In the genomic region with DNA sequence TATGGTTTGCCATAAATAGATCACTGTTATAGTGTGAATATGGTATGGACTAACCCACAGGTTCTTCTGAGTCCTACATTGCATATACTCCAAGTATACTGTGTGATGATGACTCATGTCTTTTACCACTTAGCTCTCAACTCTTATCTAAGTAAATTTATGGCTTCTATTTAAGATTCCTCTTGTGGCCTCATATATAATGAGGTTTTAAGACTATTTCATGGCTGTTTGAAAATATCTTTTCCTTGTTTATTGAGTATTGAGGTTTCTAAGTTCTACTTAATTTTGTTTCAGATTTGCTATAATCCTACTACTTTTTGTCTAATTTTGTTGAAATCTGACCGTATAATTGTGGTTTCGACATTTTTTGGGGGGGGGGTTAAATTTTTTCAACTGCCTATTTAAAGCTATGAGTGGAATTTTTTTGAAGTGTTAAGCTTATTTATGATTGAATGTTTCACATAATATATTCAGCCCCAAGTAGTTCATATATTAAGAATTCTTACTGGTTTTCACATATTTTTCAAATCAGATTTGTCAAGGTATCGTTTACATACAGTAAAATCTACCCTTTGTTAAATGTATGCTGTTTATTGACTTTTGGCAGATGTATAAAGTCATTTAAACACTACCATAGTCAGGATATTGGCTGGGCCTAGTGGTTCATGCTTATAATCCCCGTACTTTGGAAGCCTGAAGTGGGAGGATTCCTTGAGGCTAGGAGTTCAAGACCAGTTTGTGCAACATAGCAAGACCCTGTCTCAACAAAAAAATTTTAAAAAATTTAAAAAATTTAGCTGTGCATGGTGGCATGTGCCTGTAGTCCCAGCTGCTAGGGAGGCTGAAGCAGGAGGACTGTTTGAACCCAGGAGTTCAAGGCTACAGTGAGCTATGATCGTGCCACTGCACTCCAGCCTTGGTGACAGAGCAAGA, we compare ENCODE assay signal across 13 cellular contexts. TPM values are rescaled to one million over a fixed set of nuclear protein-coding genes. Genes with fewer than 3 reads are reported as not detected.
DNase-seq lines count a peak whose midpoint lies in the region; ATAC-seq, FAIRE-seq and TF ChIP-seq lines count a peak whose summit lies in the region.
"Had no signal": no experiment of that assay in that cellular context is flagged by ENCODE, and none has a peak within 500 bp of the region (broad histone marks: within the 10 kb centered on the region; RNA-seq: fewer than 3 reads in every experiment).

No MANE protein-coding gene starts in this region.

- H3K9me3 ChIP-seq in A549 (no peaks in the 10 kb centered on the region), H9 (ENCODE audit: control insufficient read depth, low read depth, low read length) (no peaks in the 10 kb centered on the region), SJCRH30 (replicated peaks) (no peaks in the 10 kb centered on the region)
- H3K9me3 ChIP-seq: body of pancreas, heart right ventricle had no signal

- intact Hi-C loops in CD14-positive monocyte (cut with micrococcal nuclease) = no loop called here

- H2AK5ac ChIP-seq in H9 (ENCODE audit: insufficient read length, low read length) = no peak overlapping the region

- no peak overlapping the region for H2BK120ac ChIP-seq in H9 (ENCODE audit: low read depth, low read length, poor library complexity, severe bottlenecking)

- no peak overlapping the region for H2BK20ac ChIP-seq in H9 (ENCODE audit: low read depth, low read length, poor library complexity, severe bottlenecking)

- H3K23me2 ChIP-seq in H9 (ENCODE audit: insufficient read length, low read depth, low read length, poor library complexity, severe bottlenecking) = no peaks in the 10 kb centered on the region

- H3K18ac ChIP-seq in H9 (ENCODE audit: insufficient read length, low read depth, low read length) = no peak overlapping the region

- no peaks in the 10 kb centered on the region for H3K27me3 ChIP-seq in H9 (ENCODE audit: insufficient read depth, low read length)
- no peaks in the 10 kb centered on the region for H3K27me3 ChIP-seq in SJCRH30
- H3K27me3 ChIP-seq: body of pancreas, heart right ventricle had no signal

- no peak overlapping the region for H3K4me3 Mint-ChIP-seq in H9
- no peak overlapping the region for H3K4me3 Mint-ChIP-seq in CD14-positive monocyte
- H3K4me3 Mint-ChIP-seq: CD4-positive, alpha-beta T cell; neural crest cell had no signal

- DNase-seq in A549 (ENCODE audit: low read depth in 1 of 2, low spot score in 1 of 2) (peak in 1 of 2 experiments; percentile 29), H9 (no peak), SJCRH30 (peak in 1 of 2 experiments; percentile 47), fibroblast of villous mesenchyme (ENCODE audit: low read depth) (peak; percentile 92), CD14-positive monocyte (ENCODE audit: low spot score) (no peak), AG20443 (ENCODE audit: low spot score) (no peak), 8988T (no peak)
- DNase-seq: body of pancreas; CD4-positive, alpha-beta T cell; heart right ventricle; NCI-H526 treated with DMSO at 0.1 percent for 48 hours had no signal

- H3K4me2 ChIP-seq in A549 (peak overlapping the region; percentile 11; the same call in 2 of the 3 replicates), H9 (ENCODE audit: insufficient read depth, insufficient read length, low read length) (no peak overlapping the region)

- H3K4me3 ChIP-seq in A549 (no peak overlapping the region), SJCRH30 (no peak overlapping the region), fibroblast of villous mesenchyme (ENCODE audit: low read depth, low read length) (no peak overlapping the region)
- H3K4me3 ChIP-seq: body of pancreas, heart right ventricle had no signal

- peak; percentile 47 to 70; a peak in 4 of 6 replicates for ATAC-seq in A549
- ATAC-seq in HG02885 (IDR thresholded peaks at IDR 0.05; ENCODE audit: poor library complexity, unreplicated experiment) = no peak
- ATAC-seq: body of pancreas, heart right ventricle had no signal

- no peak overlapping the region for H4K91ac ChIP-seq in H9 (ENCODE audit: insufficient read length, low read depth, low read length)

- peaks cover 43% of the 10 kb centered on the region; the same call in 1 of the 2 replicates for H3K79me2 ChIP-seq in H9 (ENCODE audit: insufficient read depth, low read length)

- peaks cover 5% of the 10 kb centered on the region for H3K79me1 ChIP-seq in H9 (ENCODE audit: insufficient read depth, low read depth, low read length, poor library complexity, severe bottlenecking)

- H3K27ac ChIP-seq in A549 = no peak overlapping the region
- H3K27ac ChIP-seq in H9 (ENCODE audit: insufficient read length, low read depth, low read length) = no peak overlapping the region
- H3K27ac ChIP-seq in SJCRH30 = peak overlapping the region; percentile 21; the same call in 1 of the 2 replicates

- TF ChIP-seq RAD21 in A549 (conservative IDR thresholded peaks at IDR 0.05 in 1 of 2, IDR thresholded peaks at IDR 0.05 in 1 of 2) = no peak

- POLR2A ChIA-PET in A549 (lab: Yijun Ruan, JAX) = interaction anchor here (1.1 kb wide), 1 partner anchor 11 kb away, joined by 3 read pairs; no protein-coding TSS in a partner anchor

- H3K36me3 Mint-ChIP-seq in H9 (ENCODE audit: insufficient read depth in 1 of 3, low read depth in 3 of 3) (peaks cover 7 to 18% (median 7%) of the 10 kb centered on the region in 3 experiments; a peak in 6 of 7 replicates), CD14-positive monocyte (peaks cover 10 to 15% of the 10 kb centered on the region in 2 donors)

- H4K8ac ChIP-seq in H9 (replicated peaks; ENCODE audit: insufficient read length, low read depth, low read length) = no peak overlapping the region

- H3K9me3 Mint-ChIP-seq in H9 (no peaks in the 10 kb centered on the region), CD14-positive monocyte (no peaks in the 10 kb centered on the region)
- H3K9me3 Mint-ChIP-seq: CD4-positive, alpha-beta T cell; neural crest cell had no signal

- no peak for TF ChIP-seq EP300 in A549 (IDR thresholded peaks at IDR 0.05)

- H3K27me3 Mint-ChIP-seq in H9 (ENCODE audit: low read depth) (no peaks in the 10 kb centered on the region), CD14-positive monocyte (ENCODE audit: low read depth in 3 of 3) (no peaks in the 10 kb centered on the region)
- H3K27me3 Mint-ChIP-seq: CD4-positive, alpha-beta T cell had no signal

- no peak overlapping the region for H3K9ac ChIP-seq in H9 (ENCODE audit: extremely low read depth, insufficient read length, low read length)

- H3K23ac ChIP-seq in H9 (ENCODE audit: insufficient read length, low read depth, low read length) = no peak overlapping the region

- no peak for FAIRE-seq in A549 (lab: Jason Lieb, UNC)

- H2BK5ac ChIP-seq in H9 (ENCODE audit: insufficient read length, low read length) = no peak overlapping the region

- H3K27ac Mint-ChIP-seq in H9 = peak overlapping the region in 2 of 3 experiments; percentile 17 to 22; a peak in 1 of 7 replicates
- H3K27ac Mint-ChIP-seq in CD14-positive monocyte = no peak overlapping the region
- H3K27ac Mint-ChIP-seq: CD4-positive, alpha-beta T cell had no signal

- H3K4me1 Mint-ChIP-seq in H9 (peaks cover 43 to 47% of the 10 kb centered on the region in 2 experiments), CD14-positive monocyte (peaks cover 11% of the 10 kb centered on the region)

- no peak overlapping the region for H3T11ph ChIP-seq in H9 (ENCODE audit: low read length)

- H3K56ac ChIP-seq in H9 (ENCODE audit: insufficient read length, low read depth, low read length) = no peak overlapping the region

- CTCF ChIA-PET in A549 (lab: Yijun Ruan, JAX) = interaction anchor here (1.3 to 1.7 kb wide), 2 partner anchors 9 to 10 kb away, joined by 3 to 4 read pairs; no protein-coding TSS in a partner anchor

- no peak for TF ChIP-seq CTCF in A549 (IDR thresholded peaks at IDR 0.05)
- TF ChIP-seq CTCF in H9 (conservative IDR thresholded peaks at IDR 0.05) = no peak
- TF ChIP-seq CTCF in fibroblast of villous mesenchyme (IDR thresholded peaks at IDR 0.05; ENCODE audit: insufficient read depth, low read depth, low read length) = no peak
- TF ChIP-seq CTCF in CD14-positive monocyte (IDR thresholded peaks at IDR 0.05) = no peak

- H3K4me1 ChIP-seq in A549 (peaks cover 70% of the 10 kb centered on the region), H9 (ENCODE audit: insufficient read depth, low read length) (no peaks in the 10 kb centered on the region; the same call in 1 of the 2 replicates), SJCRH30 (peaks cover 16% of the 10 kb centered on the region)

- H2AFZ ChIP-seq in H9 (ENCODE audit: low read length) = no peak overlapping the region

- H4K5ac ChIP-seq in H9 (ENCODE audit: insufficient read length, low read depth, low read length) = no peak overlapping the region

- H2BK15ac ChIP-seq in H9 (ENCODE audit: low read depth, low read length) = no peak overlapping the region

- H3K4ac ChIP-seq in H9 (ENCODE audit: low read depth, low read length) = no peak overlapping the region

- peaks cover 13% of the 10 kb centered on the region for H3K36me3 ChIP-seq in SJCRH30

- peaks cover 2% of the 10 kb centered on the region for H4K20me1 ChIP-seq in H9 (ENCODE audit: control insufficient read depth, insufficient read depth, insufficient read length)

- WGBS in A549 (ENCODE audit: missing lambda C conversion rate) = 86% methylated on average over 5 of the region's 5 CpGs
- WGBS in H9 (ENCODE audit: extremely low coverage, insufficient read length, low lambda C conversion rate) = no CpG with 5 or more reads among the region's 5 CpGs

- no peak overlapping the region for H2BK12ac ChIP-seq in H9 (ENCODE audit: insufficient read length, low read depth, low read length)

- no peak overlapping the region for H3K14ac ChIP-seq in H9 (ENCODE audit: insufficient read depth, low read length)

- no peak for TF ChIP-seq POLR2A in A549 (IDR thresholded peaks at IDR 0.05; ENCODE audit: low read length)

TF ChIP-seq in A549, 52 proteins besides CTCF, POLR2A, EP300 and RAD21:
- TF ChIP-seq HOXB13 (CRISPR knock-in tag; IDR thresholded peaks at IDR 0.05; ENCODE audit: low read depth) (no peak), MAZ (IDR thresholded peaks at IDR 0.05; ENCODE audit: borderline replicate concordance, low read depth, low read length) (no peak), JUNB (IDR thresholded peaks at IDR 0.05) (no peak), FOSL2 (IDR thresholded peaks at IDR 0.05) (no peak), FOSL2 (CRISPR knock-in tag; IDR thresholded peaks at IDR 0.05) (peak; percentile 72)

RNA-seq across cellular contexts. Expression of a gene that starts 11.7 kb away (rescaled TPM):
- polyA plus RNA-seq in A549 (2011; rRNA removed) (61.4 and 75.0 TPM in 2 replicates), A549 (2017; fragmentation: RNase III; extraction: RNeasy Plus Mini Kit Qiagen cat#74134 plus additional on column Dnase treatment) (15.7 to 18.2 TPM (median 17.7 TPM) in 3 replicates), CD14-positive monocyte (10 to 100 TPM; 20.4 to 20.6 TPM)
- polyA plus RNA-seq in A549 (2012; cell fraction: cytosol; rRNA removed) = 6.1 and 9.7 TPM in 2 replicates
- 11.5 and 12.3 TPM in 2 replicates for polyA plus RNA-seq in A549 (2012; cell fraction: nucleus; rRNA removed)
- polyA minus RNA-seq in A549 (2011; rRNA and poly(A)+ RNA removed) = 23.2 and 33.5 TPM in 2 replicates
- total RNA-seq in H9 (2021) (70.0 and 77.5 TPM in 2 replicates), fibroblast of villous mesenchyme (56.7 and 65.2 TPM in 2 replicates)
- 103 and 117 TPM in 2 replicates for total RNA-seq in SJCRH30 (2014; rRNA removed; shearing (Covaris generic))

Comparison
In these comparisons a context has a peak if more than half of its experiments do, and no peak if none do; other contexts are left out.
1. H3K27ac Mint-ChIP-seq: peak in H9 (2 of 3); none in CD14-positive monocyte (0 of 7).